In the genomic region with DNA sequence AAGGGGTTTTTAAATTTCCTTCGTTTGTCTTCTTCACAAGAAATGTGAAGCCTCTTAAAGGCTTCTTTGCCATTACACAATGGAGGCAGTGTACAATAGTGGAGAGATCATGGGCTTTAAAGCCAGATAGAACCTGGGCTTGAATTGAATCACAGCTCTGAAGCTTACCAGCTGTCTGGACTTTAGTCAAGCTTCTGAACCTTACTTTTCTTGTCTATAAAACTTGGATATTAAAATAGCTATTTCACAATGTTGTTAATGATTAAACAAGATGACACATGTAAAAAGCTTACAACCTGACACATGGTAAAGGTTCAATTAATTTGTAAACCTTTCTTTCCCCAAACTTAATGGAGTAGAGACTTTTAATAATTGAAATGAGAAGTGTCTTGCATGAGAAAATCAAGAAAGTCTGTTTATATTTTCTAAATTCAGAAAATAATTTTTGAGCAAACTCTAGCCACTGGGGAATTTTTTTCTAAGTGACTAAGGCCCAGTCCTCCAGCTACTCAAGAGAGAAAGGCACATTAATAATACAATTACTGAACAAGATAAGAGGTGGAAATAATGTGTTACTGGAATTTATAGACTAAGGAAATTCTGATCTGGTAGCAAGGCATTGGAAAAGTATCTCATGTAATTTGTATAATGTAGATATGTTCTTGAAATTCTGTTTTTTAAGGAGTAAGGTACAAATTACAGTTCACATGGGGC, we compare ENCODE assay signal across 28 cellular contexts. TPM values are rescaled to one million over a fixed set of nuclear protein-coding genes. Genes with fewer than 3 reads are reported as not detected.
DNase-seq lines count a peak whose midpoint lies in the region; ATAC-seq, FAIRE-seq and TF ChIP-seq lines count a peak whose summit lies in the region.
"Had no signal": no experiment of that assay in that cellular context is flagged by ENCODE, and none has a peak within 500 bp of the region (broad histone marks: within the 10 kb centered on the region; RNA-seq: fewer than 3 reads in every experiment).

No MANE protein-coding gene starts in this region.

- H3K4me3 ChIP-seq in mucosa of descending colon: no peak overlapping the region
- H3K4me3 ChIP-seq: heart left ventricle, ovary, PC-9, tibial nerve had no signal

- no peak overlapping the region for H3K4me3 Mint-ChIP-seq in activated naive CD4-positive, alpha-beta T cell treated with anti-CD3 and anti-CD28 coated beads for 36 hours
- H3K4me3 Mint-ChIP-seq: activated CD4-positive, alpha-beta T cell treated with anti-CD3 and anti-CD28 coated beads, Interleukin-2, amount 10 ng/mL, durations not matched to agents 24 days and 14 days; activated T-cell treated with anti-CD3 and anti-CD28 coated beads, Interleukin-2, amount 50 U/mL, for 4 hours; natural killer cell had no signal

- no peak overlapping the region for H3K27ac Mint-ChIP-seq in activated naive CD4-positive, alpha-beta T cell treated with anti-CD3 and anti-CD28 coated beads for 36 hours
- H3K27ac Mint-ChIP-seq: activated CD4-positive, alpha-beta T cell treated with anti-CD3 and anti-CD28 coated beads, Interleukin-2, amount 10 ng/mL, durations not matched to agents 24 days and 14 days; natural killer cell had no signal

- no peaks in the 10 kb centered on the region for H3K9me3 ChIP-seq in mucosa of descending colon
- H3K9me3 ChIP-seq: heart left ventricle, ovary, tibial nerve had no signal

- intact Hi-C loops in mucosa of descending colon (cut with DNase I, micrococcal nuclease): no loop called here
- intact Hi-C loops in activated naive CD4-positive, alpha-beta T cell treated with anti-CD3 and anti-CD28 coated beads for 36 hours (cut with micrococcal nuclease): no loop called here

- H3K4me1 ChIP-seq in mucosa of descending colon (ENCODE audit: low read depth): peaks cover 2% of the 10 kb centered on the region
- H3K4me1 ChIP-seq: heart left ventricle, tibial nerve had no signal

- H3K36me3 Mint-ChIP-seq in activated naive CD4-positive, alpha-beta T cell treated with anti-CD3 and anti-CD28 coated beads for 36 hours (ENCODE audit: low read depth): no peaks in the 10 kb centered on the region
- H3K36me3 Mint-ChIP-seq: natural killer cell had no signal

- H3K27me3 Mint-ChIP-seq in activated naive CD4-positive, alpha-beta T cell treated with anti-CD3 and anti-CD28 coated beads for 36 hours (ENCODE audit: low read depth): peaks cover 12% of the 10 kb centered on the region

- CTCF ChIA-PET in activated naive CD4-positive, alpha-beta T cell treated with anti-CD3 and anti-CD28 coated beads for 36 hours (lab: Charles Lee): no interaction called here

- peak; percentile 97 for FAIRE-seq in islet of Langerhans (lab: Jason Lieb, UNC)
- FAIRE-seq: D721Med, GM12892, H1 had no signal

- ATAC-seq in mucosa of descending colon: peak; percentile 96
- ATAC-seq: activated T-cell treated with anti-CD3 and anti-CD28 coated beads, Interleukin-2, amount 50 U/mL, for 4 hours; heart left ventricle; left ventricle myocardium superior; natural killer cell had no signal

- peak; percentile 64 for DNase-seq in ACHN
- DNase-seq in SW480 (ENCODE audit: low spot score): peak; percentile 32
- no peak for DNase-seq in mucosa of descending colon
- DNase-seq in GF-D8 (lab: John Stamatoyannopoulos, UW): no peak
- no peak for DNase-seq in activated naive CD4-positive, alpha-beta T cell treated with anti-CD3 and anti-CD28 coated beads for 36 hours
- no peak for DNase-seq in MV-4-11 (lab: John Stamatoyannopoulos, UW)
- DNase-seq: activated CD4-positive, alpha-beta T cell treated with anti-CD3 and anti-CD28 coated beads, Interleukin-2, amount 10 ng/mL, durations not matched to agents 24 days and 14 days; activated naive CD4-positive, alpha-beta T cell; activated T-cell treated with anti-CD3 and anti-CD28 coated beads, Interleukin-2, amount 50 U/mL, for 4 hours; C1 segment of cervical spinal cord; cerebellar nuclear complex; heart left ventricle; Kasumi-1; left ventricle myocardium superior; midbrain; natural killer cell; NCI-H1694 treated with DMSO at 0.1 percent for 48 hours; NCI-H526; ovary; PC-9; SHP77; SW 1271; T1000 had no signal

- no peaks in the 10 kb centered on the region for H3K9me3 Mint-ChIP-seq in activated naive CD4-positive, alpha-beta T cell treated with anti-CD3 and anti-CD28 coated beads for 36 hours
- H3K9me3 Mint-ChIP-seq: activated CD4-positive, alpha-beta T cell treated with anti-CD3 and anti-CD28 coated beads, Interleukin-2, amount 10 ng/mL, durations not matched to agents 24 days and 14 days; activated T-cell treated with anti-CD3 and anti-CD28 coated beads, Interleukin-2, amount 50 U/mL, for 4 hours had no signal

- H3K4me1 Mint-ChIP-seq in activated naive CD4-positive, alpha-beta T cell treated with anti-CD3 and anti-CD28 coated beads for 36 hours (ENCODE audit: low read depth): no peaks in the 10 kb centered on the region
- H3K4me1 Mint-ChIP-seq: activated CD4-positive, alpha-beta T cell treated with anti-CD3 and anti-CD28 coated beads, Interleukin-2, amount 10 ng/mL, durations not matched to agents 24 days and 14 days; natural killer cell had no signal

- no peaks in the 10 kb centered on the region for H3K36me3 ChIP-seq in mucosa of descending colon (ENCODE audit: low read depth)
- H3K36me3 ChIP-seq: heart left ventricle, ovary, tibial nerve had no signal

- TF ChIP-seq CTCF in mucosa of descending colon (IDR thresholded peaks at IDR 0.05): no peak

- in situ Hi-C loops in ACHN (cut with HindIII; ENCODE audit: low pct_ligation_motif_present, low pct_unique_long_range_greater_than_20kb, low sequenced_read_pairs): no loop called here

RNA-seq across cellular contexts. Expression of a gene that starts 21.7 kb away (rescaled TPM):
- 10 to 100 TPM; 10.3 to 14.3 (median 11.5) TPM for total RNA-seq in mucosa of descending colon
- 1 to 10 TPM; 1.2 TPM for total RNA-seq in activated naive CD4-positive, alpha-beta T cell treated with anti-CD3 and anti-CD28 coated beads for 36 hours

RNA-seq across cellular contexts. Expression of a gene that starts 54.3 kb away (rescaled TPM):
- total RNA-seq in mucosa of descending colon: 10 to 100 TPM; 13.5 to 51.5 (median 25.5) TPM
- not detected for total RNA-seq in activated naive CD4-positive, alpha-beta T cell treated with anti-CD3 and anti-CD28 coated beads for 36 hours
- total RNA-seq: activated CD4-positive, alpha-beta T cell treated with anti-CD3 and anti-CD28 coated beads, Interleukin-2, amount 10 ng/mL, durations not matched to agents 24 days and 14 days; natural killer cell had no signal

Comparison
In these comparisons a context has a peak if more than half of its experiments do, and no peak if none do; other contexts are left out.
1. DNase-seq: peak in ACHN (single experiment) and SW480 (single experiment); none in mucosa of descending colon (0 of 3), GF-D8 (single experiment), activated naive CD4-positive, alpha-beta T cell treated with anti-CD3 and anti-CD28 coated beads for 36 hours (single experiment) and MV-4-11 (single experiment).
2. RNA of a gene that starts 21.7 kb away (total RNA-seq): 10.3 to 14.3 TPM in mucosa of descending colon; 1.2 TPM in activated naive CD4-positive, alpha-beta T cell treated with anti-CD3 and anti-CD28 coated beads for 36 hours; every median in the first group is over 4 times any median in the second.
3. RNA of a gene that starts 54.3 kb away (total RNA-seq): 13.5 to 51.5 TPM in mucosa of descending colon; not detected in activated naive CD4-positive, alpha-beta T cell treated with anti-CD3 and anti-CD28 coated beads for 36 hours; every median in the first group is over 10 times any median in the second.